23 cellular contexts compared by ENCODE assay signal in genomic region chr13:87972568-87972967, GRCh38.
DNase-seq lines count a peak whose midpoint lies in the region; ATAC-seq, FAIRE-seq and TF ChIP-seq lines count a peak whose summit lies in the region.
"Had no signal": no experiment of that assay in that cellular context is flagged by ENCODE, and none has a peak within 500 bp of the region (broad histone marks: within the 10 kb centered on the region; RNA-seq: fewer than 3 reads in every experiment).

No MANE protein-coding gene starts in this region.

- FAIRE-seq in A204.1 (lab: Jason Lieb, UNC) (peak; percentile 77), TTC549 (lab: Jason Lieb, UNC) (peak; percentile 32), endometrium (lab: Jason Lieb, UNC) (peak; percentile 31), pancreas (lab: Jason Lieb, UNC) (peak; percentile 37)
- FAIRE-seq: A549, GM12878, GM18507 had no signal

- DNase-seq in pancreas (no peak), ACHN (no peak), stomach (no peak), H4 (ENCODE audit: low spot score) (no peak)
- DNase-seq: Caco-2; CD4-positive, CD25-positive, alpha-beta regulatory T cell; CD8-positive, alpha-beta T cell; DMS153; DND-41; GDM1; GOT3; H7; HCEC 1CT had no signal

- H3K9me3 ChIP-seq in pancreas (no peaks in the 10 kb centered on the region), stomach (peaks cover 0 to 9% (median 0%) of the 10 kb centered on the region in 4 donors)
- H3K9me3 ChIP-seq: A549, Caco-2 had no signal

- intact Hi-C loops in pancreas (cut with DNase I) = no loop called here
- intact Hi-C loops in stomach (cut with DNase I; ENCODE audit: low total_unique reads) = no loop called here

- H3K4me1 ChIP-seq in pancreas = no peaks in the 10 kb centered on the region
- H3K4me1 ChIP-seq in stomach = no peaks in the 10 kb centered on the region
- H3K4me1 ChIP-seq: A549, BLaER1, Caco-2 had no signal

- in situ Hi-C loops in ACHN (cut with HindIII; ENCODE audit: low pct_ligation_motif_present, low pct_unique_long_range_greater_than_20kb, low sequenced_read_pairs) = no loop called here

- no peak for ATAC-seq in pancreas
- ATAC-seq in HG02759 (IDR thresholded peaks at IDR 0.05; ENCODE audit: unreplicated experiment) = no peak
- ATAC-seq: A549; CD8-positive, alpha-beta T cell; GM12878 had no signal

- no peak for TF ChIP-seq EP300 in stomach (IDR thresholded peaks at IDR 0.05)

- no peak overlapping the region for H3K4me3 ChIP-seq in pancreas
- no peak overlapping the region for H3K4me3 ChIP-seq in stomach
- H3K4me3 ChIP-seq: A549, BLaER1, GM12878 had no signal

- TF ChIP-seq CTCF in pancreas (IDR thresholded peaks at IDR 0.05) (no peak), stomach (IDR thresholded peaks at IDR 0.05) (no peak)

- 44 to 51% methylated on average over 1 of the region's 1 CpG for WGBS in pancreas, 2 donors
- WGBS in stomach, 5 donors = 63 to 83% (median 73%) methylated on average over 1 of the region's 1 CpG

- no peak for TF ChIP-seq POLR2A in stomach (IDR thresholded peaks at IDR 0.05)

- H3K36me3 ChIP-seq in pancreas (no peaks in the 10 kb centered on the region), stomach (no peaks in the 10 kb centered on the region)
- H3K36me3 ChIP-seq: BLaER1 had no signal

- H3K27me3 ChIP-seq in pancreas = no peaks in the 10 kb centered on the region
- H3K27me3 ChIP-seq in stomach = no peaks in the 10 kb centered on the region
- H3K27me3 ChIP-seq: BLaER1 had no signal

- H3K27ac ChIP-seq in pancreas (no peak overlapping the region), stomach (no peak overlapping the region)
- H3K27ac ChIP-seq: 22Rv1, A549, BLaER1, C4-2B had no signal
